ENCODE assay signal across 1 cellular context in genomic region chr1:84506729-84507453, GRCh38.
A peak's percentile ranks its signal among the peaks of the same experiment; 100 is the strongest.
TF ChIP-seq lines count a peak whose summit lies in the region.

No MANE protein-coding gene starts in this region.

TF ChIP-seq in HepG2, 621 proteins besides CTCF, POLR2A, EP300 and RAD21 (continued from another document and continues in another):
- no peak for TF ChIP-seq SYNCRIP (IDR thresholded peaks at IDR 0.05; ENCODE audit: insufficient read depth, low read depth, low read length)
- TF ChIP-seq RFX5 (IDR thresholded peaks at IDR 0.05; ENCODE audit: low read depth, low read length): no peak
- TF ChIP-seq CCDC6 (CRISPR knock-in tag; IDR thresholded peaks at IDR 0.05): no peak
- TF ChIP-seq GABPB1 (CRISPR knock-in tag; IDR thresholded peaks at IDR 0.05): no peak
- no peak for TF ChIP-seq RORA (CRISPR knock-in tag; IDR thresholded peaks at IDR 0.05)
- TF ChIP-seq MAF1 (CRISPR knock-in tag; IDR thresholded peaks at IDR 0.05; ENCODE audit: borderline replicate concordance): no peak
- no peak for TF ChIP-seq SOX13 (IDR thresholded peaks at IDR 0.05)
- TF ChIP-seq SOX13 (CRISPR knock-in tag; conservative IDR thresholded peaks at IDR 0.05 in 1 of 2, IDR thresholded peaks at IDR 0.05 in 1 of 2): no peak
- TF ChIP-seq ZNF441 (CRISPR knock-in tag; IDR thresholded peaks at IDR 0.05; ENCODE audit: borderline replicate concordance): no peak
- TF ChIP-seq SRY (CRISPR knock-in tag; IDR thresholded peaks at IDR 0.05): peak; percentile 33; the same call in 1 of the 2 replicates
- TF ChIP-seq ZNF674 (CRISPR knock-in tag; IDR thresholded peaks at IDR 0.05; ENCODE audit: low read depth): no peak
- TF ChIP-seq ZNF101 (CRISPR knock-in tag; IDR thresholded peaks at IDR 0.05; ENCODE audit: borderline replicate concordance, low read depth): no peak
- no peak for TF ChIP-seq MZF1 (CRISPR knock-in tag; IDR thresholded peaks at IDR 0.05; ENCODE audit: borderline replicate concordance)
- TF ChIP-seq ZFP36L2 (CRISPR knock-in tag; IDR thresholded peaks at IDR 0.05): no peak
- TF ChIP-seq ZNF124 (CRISPR knock-in tag; IDR thresholded peaks at IDR 0.05): no peak
- no peak for TF ChIP-seq ZNF556 (CRISPR knock-in tag; IDR thresholded peaks at IDR 0.05; ENCODE audit: borderline replicate concordance)
- TF ChIP-seq, protein P1, sequence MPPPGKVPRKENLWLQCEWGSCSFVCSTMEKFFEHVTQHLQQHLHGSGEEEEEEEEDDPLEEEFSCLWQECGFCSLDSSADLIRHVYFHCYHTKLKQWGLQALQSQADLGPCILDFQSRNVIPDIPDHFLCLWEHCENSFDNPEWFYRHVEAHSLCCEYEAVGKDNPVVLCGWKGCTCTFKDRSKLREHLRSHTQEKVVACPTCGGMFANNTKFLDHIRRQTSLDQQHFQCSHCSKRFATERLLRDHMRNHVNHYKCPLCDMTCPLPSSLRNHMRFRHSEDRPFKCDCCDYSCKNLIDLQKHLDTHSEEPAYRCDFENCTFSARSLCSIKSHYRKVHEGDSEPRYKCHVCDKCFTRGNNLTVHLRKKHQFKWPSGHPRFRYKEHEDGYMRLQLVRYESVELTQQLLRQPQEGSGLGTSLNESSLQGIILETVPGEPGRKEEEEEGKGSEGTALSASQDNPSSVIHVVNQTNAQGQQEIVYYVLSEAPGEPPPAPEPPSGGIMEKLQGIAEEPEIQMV (CRISPR knock-in tag; IDR thresholded peaks at IDR 0.05; ENCODE audit: low read depth): no peak
- TF ChIP-seq, protein P2, sequence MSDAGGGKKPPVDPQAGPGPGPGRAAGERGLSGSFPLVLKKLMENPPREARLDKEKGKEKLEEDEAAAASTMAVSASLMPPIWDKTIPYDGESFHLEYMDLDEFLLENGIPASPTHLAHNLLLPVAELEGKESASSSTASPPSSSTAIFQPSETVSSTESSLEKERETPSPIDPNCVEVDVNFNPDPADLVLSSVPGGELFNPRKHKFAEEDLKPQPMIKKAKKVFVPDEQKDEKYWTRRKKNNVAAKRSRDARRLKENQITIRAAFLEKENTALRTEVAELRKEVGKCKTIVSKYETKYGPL (CRISPR knock-in tag; IDR thresholded peaks at IDR 0.05): no peak
- TF ChIP-seq, protein P3, sequence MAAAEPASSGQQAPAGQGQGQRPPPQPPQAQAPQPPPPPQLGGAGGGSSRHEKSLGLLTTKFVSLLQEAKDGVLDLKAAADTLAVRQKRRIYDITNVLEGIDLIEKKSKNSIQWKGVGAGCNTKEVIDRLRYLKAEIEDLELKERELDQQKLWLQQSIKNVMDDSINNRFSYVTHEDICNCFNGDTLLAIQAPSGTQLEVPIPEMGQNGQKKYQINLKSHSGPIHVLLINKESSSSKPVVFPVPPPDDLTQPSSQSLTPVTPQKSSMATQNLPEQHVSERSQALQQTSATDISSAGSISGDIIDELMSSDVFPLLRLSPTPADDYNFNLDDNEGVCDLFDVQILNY (CRISPR knock-in tag; conservative IDR thresholded peaks at IDR 0.05): no peak
- TF ChIP-seq ZNF296 (CRISPR knock-in tag; conservative IDR thresholded peaks at IDR 0.05): no peak
- TF ChIP-seq SNAI1 (CRISPR knock-in tag; IDR thresholded peaks at IDR 0.05; ENCODE audit: borderline replicate concordance): no peak
- TF ChIP-seq ZNF660 (CRISPR knock-in tag; IDR thresholded peaks at IDR 0.05; ENCODE audit: borderline replicate concordance, low read depth): no peak
- TF ChIP-seq ZBTB7A (CRISPR knock-in tag; IDR thresholded peaks at IDR 0.05): no peak
- no peak for TF ChIP-seq PCBP1 (IDR thresholded peaks at IDR 0.05; ENCODE audit: borderline replicate concordance, low read depth, low read length)
- no peak for TF ChIP-seq FIP1L1 (IDR thresholded peaks at IDR 0.05; ENCODE audit: borderline replicate concordance, insufficient read depth, low read depth, low read length)
- TF ChIP-seq STAG1 (CRISPR knock-in tag; IDR thresholded peaks at IDR 0.05): no peak
- no peak for TF ChIP-seq PLSCR1 (CRISPR knock-in tag; IDR thresholded peaks at IDR 0.05; ENCODE audit: borderline replicate concordance)
- TF ChIP-seq ZNF577 (CRISPR knock-in tag; IDR thresholded peaks at IDR 0.05; ENCODE audit: borderline replicate concordance, low read depth): no peak
- no peak for TF ChIP-seq NFIB (CRISPR knock-in tag; IDR thresholded peaks at IDR 0.05; ENCODE audit: borderline replicate concordance)
- no peak for TF ChIP-seq ZNF256 (CRISPR knock-in tag; conservative IDR thresholded peaks at IDR 0.05)
- no peak for TF ChIP-seq ZBTB8A (CRISPR knock-in tag; IDR thresholded peaks at IDR 0.05; ENCODE audit: borderline replicate concordance, low read depth)
- no peak for TF ChIP-seq ZNF646 (CRISPR knock-in tag; IDR thresholded peaks at IDR 0.05)
- TF ChIP-seq HMG20A (CRISPR knock-in tag; IDR thresholded peaks at IDR 0.05; ENCODE audit: borderline replicate concordance): no peak
- TF ChIP-seq FOXK1 (CRISPR knock-in tag; IDR thresholded peaks at IDR 0.05; ENCODE audit: borderline replicate concordance, low read depth): no peak
- TF ChIP-seq ZNF761 (CRISPR knock-in tag; conservative IDR thresholded peaks at IDR 0.05): no peak
- TF ChIP-seq ZNF143 (CRISPR knock-in tag; IDR thresholded peaks at IDR 0.05): no peak
- TF ChIP-seq KLF16 (CRISPR knock-in tag; IDR thresholded peaks at IDR 0.05): no peak
- TF ChIP-seq ZBTB20 (CRISPR knock-in tag; IDR thresholded peaks at IDR 0.05; ENCODE audit: borderline replicate concordance, low read depth): peak; percentile 39; the same call in 1 of the 2 replicates
- TF ChIP-seq NCOA5 (CRISPR knock-in tag; IDR thresholded peaks at IDR 0.05): no peak
- TF ChIP-seq, protein P4, sequence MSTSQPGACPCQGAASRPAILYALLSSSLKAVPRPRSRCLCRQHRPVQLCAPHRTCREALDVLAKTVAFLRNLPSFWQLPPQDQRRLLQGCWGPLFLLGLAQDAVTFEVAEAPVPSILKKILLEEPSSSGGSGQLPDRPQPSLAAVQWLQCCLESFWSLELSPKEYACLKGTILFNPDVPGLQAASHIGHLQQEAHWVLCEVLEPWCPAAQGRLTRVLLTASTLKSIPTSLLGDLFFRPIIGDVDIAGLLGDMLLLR (CRISPR knock-in tag; IDR thresholded peaks at IDR 0.05): no peak
- no peak for TF ChIP-seq ZNF276 (CRISPR knock-in tag; IDR thresholded peaks at IDR 0.05; ENCODE audit: low read depth)
- TF ChIP-seq HDAC6 (IDR thresholded peaks at IDR 0.05; ENCODE audit: low read depth, low read length): no peak
- TF ChIP-seq PLRG1 (conservative IDR thresholded peaks at IDR 0.05): no peak
- TF ChIP-seq, protein P5, sequence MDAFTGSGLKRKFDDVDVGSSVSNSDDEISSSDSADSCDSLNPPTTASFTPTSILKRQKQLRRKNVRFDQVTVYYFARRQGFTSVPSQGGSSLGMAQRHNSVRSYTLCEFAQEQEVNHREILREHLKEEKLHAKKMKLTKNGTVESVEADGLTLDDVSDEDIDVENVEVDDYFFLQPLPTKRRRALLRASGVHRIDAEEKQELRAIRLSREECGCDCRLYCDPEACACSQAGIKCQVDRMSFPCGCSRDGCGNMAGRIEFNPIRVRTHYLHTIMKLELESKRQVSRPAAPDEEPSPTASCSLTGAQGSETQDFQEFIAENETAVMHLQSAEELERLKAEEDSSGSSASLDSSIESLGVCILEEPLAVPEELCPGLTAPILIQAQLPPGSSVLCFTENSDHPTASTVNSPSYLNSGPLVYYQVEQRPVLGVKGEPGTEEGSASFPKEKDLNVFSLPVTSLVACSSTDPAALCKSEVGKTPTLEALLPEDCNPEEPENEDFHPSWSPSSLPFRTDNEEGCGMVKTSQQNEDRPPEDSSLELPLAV (CRISPR knock-in tag; conservative IDR thresholded peaks at IDR 0.05; ENCODE audit: low read depth): no peak
- TF ChIP-seq TFDP1 (CRISPR knock-in tag; IDR thresholded peaks at IDR 0.05; ENCODE audit: borderline replicate concordance): peak; percentile 19; the same call in 1 of the 2 replicates
- peak; percentile 21; the same call in 1 of the 2 replicates for TF ChIP-seq IRF2 (CRISPR knock-in tag; IDR thresholded peaks at IDR 0.05)
- no peak for TF ChIP-seq ZNF879 (CRISPR knock-in tag; IDR thresholded peaks at IDR 0.05)
- TF ChIP-seq ZNF569 (CRISPR knock-in tag; IDR thresholded peaks at IDR 0.05; ENCODE audit: borderline replicate concordance): no peak
- no peak for TF ChIP-seq CREM (IDR thresholded peaks at IDR 0.05)
- no peak for TF ChIP-seq CREM (CRISPR knock-in tag; IDR thresholded peaks at IDR 0.05)
- TF ChIP-seq PPARG (CRISPR knock-in tag; conservative IDR thresholded peaks at IDR 0.05): no peak
- no peak for TF ChIP-seq ZNF749 (CRISPR knock-in tag; IDR thresholded peaks at IDR 0.05; ENCODE audit: borderline replicate concordance)
- no peak for TF ChIP-seq ZNF800 (CRISPR knock-in tag; IDR thresholded peaks at IDR 0.05)
- 0 out of 2 replicates have a peak, but pooled peaks have one; percentile 50 for TF ChIP-seq ZNF816 (CRISPR knock-in tag; IDR thresholded peaks at IDR 0.05; ENCODE audit: borderline replicate concordance)
